In the genomic region with DNA sequence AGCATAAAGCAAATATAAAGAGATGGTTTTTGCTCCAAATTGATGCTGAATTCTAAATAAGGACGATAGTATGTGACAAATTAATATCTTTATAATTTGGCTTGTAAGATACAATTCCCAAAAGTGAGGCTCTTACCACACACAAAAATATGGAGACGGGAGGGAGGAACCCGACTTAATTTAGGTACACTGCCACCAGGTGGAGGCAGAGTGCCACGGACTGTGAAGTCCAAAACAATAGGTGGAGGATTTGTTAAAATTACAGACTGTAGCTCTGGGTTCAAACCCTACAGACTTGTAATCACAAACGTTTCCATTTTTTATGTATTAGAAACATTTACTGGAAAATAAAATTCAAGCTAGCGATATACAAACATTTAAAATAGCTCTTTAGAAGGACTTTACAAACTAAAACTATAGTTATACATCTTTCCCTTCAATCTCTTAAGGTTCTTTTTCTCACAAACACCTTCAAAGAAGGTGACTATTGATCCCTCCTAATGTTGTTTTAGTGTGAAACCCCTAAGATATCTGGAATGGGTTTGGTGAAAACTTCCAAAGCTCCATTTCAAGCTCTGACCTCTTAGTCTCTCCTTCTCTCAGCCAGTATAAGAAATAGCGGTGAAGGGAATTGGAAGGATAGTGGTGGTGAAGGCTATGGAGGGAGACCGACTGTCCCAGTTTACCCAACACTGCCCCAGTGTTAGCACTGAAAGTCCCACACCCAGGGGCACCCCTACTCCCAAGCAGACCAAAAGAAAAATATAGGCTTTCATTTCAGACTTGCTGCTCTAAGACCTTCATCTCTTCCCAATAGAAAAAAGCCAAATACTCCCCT, we compare ENCODE assay signal across 8 cellular contexts.
DNase-seq lines count a peak whose midpoint lies in the region; ATAC-seq, FAIRE-seq and TF ChIP-seq lines count a peak whose summit lies in the region.

No MANE protein-coding gene starts in this region.

- H3K4me3 ChIP-seq in iPS-20b (ENCODE audit: low read length), result no peak overlapping the region

- H3K27me3 ChIP-seq in iPS-20b (ENCODE audit: insufficient read depth, low read length), result no peaks in the 10 kb centered on the region

- no peak overlapping the region for H3K27ac ChIP-seq in iPS-20b (ENCODE audit: low read length)

- H3K36me3 Mint-ChIP-seq in brain, result no peaks in the 10 kb centered on the region

- H3K36me3 ChIP-seq in iPS-20b (ENCODE audit: insufficient read depth, low read depth, low read length), result no peaks in the 10 kb centered on the region

- H3K4me1 ChIP-seq in iPS-20b (ENCODE audit: insufficient read depth, low read length), result peaks cover 26% of the 10 kb centered on the region

- H3K27ac Mint-ChIP-seq in brain, result peak overlapping the region in 3 of 5 experiments; percentile 22 to 60 (median 39)

- H3K9me3 Mint-ChIP-seq in brain, result no peaks in the 10 kb centered on the region

- peak; percentile 81 to 85 for TF ChIP-seq CTCF in brain (conservative IDR thresholded peaks at IDR 0.05)

- H3K4me3 Mint-ChIP-seq in brain, result no peak overlapping the region

- no peaks in the 10 kb centered on the region for H3K27me3 Mint-ChIP-seq in brain

- peaks cover 42% of the 10 kb centered on the region for H3K4me1 Mint-ChIP-seq in brain

- H3K9ac ChIP-seq in iPS-20b (ENCODE audit: low read depth, low read length), result peak overlapping the region; percentile 34; the same call in 1 of the 2 replicates

- no peaks in the 10 kb centered on the region for H3K9me3 ChIP-seq in iPS-20b (ENCODE audit: insufficient read depth, low read depth, low read length)

- FAIRE-seq in TTC549 (lab: Jason Lieb, UNC), result peak; percentile 75

- ATAC-seq in HG03521 (IDR thresholded peaks at IDR 0.05; ENCODE audit: unreplicated experiment), result no peak

- peak; percentile 39 for DNase-seq in NCI-H146 (lab: John Stamatoyannopoulos, UW)
- DNase-seq in NCI-H146 treated with DMSO at 0.1 percent for 48 hours (lab: John Stamatoyannopoulos, UW; ENCODE audit: unreplicated experiment), result no peak
- DNase-seq in NCI-H1930 (lab: John Stamatoyannopoulos, UW), result peak; percentile 11 to 45
- peak; percentile 33 to 57 for DNase-seq in stimulated activated CD4-positive, alpha-beta T cell treated with anti-CD3 and anti-CD28 coated beads, Interleukin-15, amount 100 ng/mL, for 1 hour (ENCODE audit: low read depth in 1 of 2, low spot score in 1 of 2)
